In genomic region chr5:119878712-119879111, GRCh38 we compare ENCODE assay signal across 20 cellular contexts.
A peak's percentile ranks its signal among the peaks of the same experiment; 100 is the strongest.
DNase-seq lines count a peak whose midpoint lies in the region; ATAC-seq and TF ChIP-seq lines count a peak whose summit lies in the region.
"Had no signal": no experiment of that assay in that cellular context is flagged by ENCODE, and none has a peak within 500 bp of the region (broad histone marks: within the 10 kb centered on the region; RNA-seq: fewer than 3 reads in every experiment).

No MANE protein-coding gene starts in this region.

- H4K20me1 ChIP-seq in GM23338 (replicated peaks; ENCODE audit: insufficient read depth) (no peaks in the 10 kb centered on the region), smooth muscle cell (ENCODE audit: low read depth) (no peaks in the 10 kb centered on the region)

- H2BK120ac ChIP-seq in mesendoderm (ENCODE audit: low read depth, low read length) = no peak overlapping the region

- H3K23ac ChIP-seq in mesendoderm (ENCODE audit: low read length) = no peak overlapping the region

- ATAC-seq in GM23338 = peak; percentile 95
- ATAC-seq in stimulated activated naive B cell treated with anti-CD40 and anti-IgM and Interleukin-4, amounts not matched to agents 10 μg/mL and 1 μg/mL and 100 μg/mL, for 72 hours (replicated peaks) = no peak
- ATAC-seq: activated CD8-positive, alpha-beta memory T cell treated with anti-CD3 and anti-CD28 coated beads, Interleukin-2, amount 10 ng/mL, durations not matched to agents 7 days and 5 days; sciatic nerve had no signal

- H3K4me3 ChIP-seq in GM23338 (no peak overlapping the region), mesendoderm (ENCODE audit: low read length) (no peak overlapping the region), smooth muscle cell (no peak overlapping the region)
- H3K4me3 ChIP-seq: stomach, tibial artery had no signal

- H3K4me1 Mint-ChIP-seq in GM23338 = peaks cover 8% of the 10 kb centered on the region
- no peaks in the 10 kb centered on the region for H3K4me1 Mint-ChIP-seq in stimulated activated naive B cell treated with anti-CD40 and anti-IgM and Interleukin-4, amounts not matched to agents 10 μg/mL and 1 μg/mL and 100 μg/mL, for 72 hours
- H3K4me1 Mint-ChIP-seq: activated CD8-positive, alpha-beta memory T cell treated with anti-CD3 and anti-CD28 coated beads, Interleukin-2, amount 10 ng/mL, durations not matched to agents 7 days and 5 days had no signal

- TF ChIP-seq CTCF in GM23338 (conservative IDR thresholded peaks at IDR 0.05; ENCODE audit: low read depth in 2 of 2) = no peak
- no peak for TF ChIP-seq CTCF in smooth muscle cell (IDR thresholded peaks at IDR 0.05; ENCODE audit: borderline replicate concordance, insufficient read depth, poor library complexity, severe bottlenecking)

- peaks cover 3% of the 10 kb centered on the region; the same call in 1 of the 2 replicates for H3K4me1 ChIP-seq in GM23338 (ENCODE audit: insufficient read depth)
- no peaks in the 10 kb centered on the region for H3K4me1 ChIP-seq in mesendoderm (ENCODE audit: control insufficient read depth, low read depth, low read length)
- H3K4me1 ChIP-seq in smooth muscle cell (ENCODE audit: low read depth) = peaks cover 7% of the 10 kb centered on the region
- H3K4me1 ChIP-seq: stomach, tibial artery had no signal

- H2AFZ ChIP-seq in GM23338 = no peak overlapping the region
- no peak overlapping the region for H2AFZ ChIP-seq in smooth muscle cell (ENCODE audit: low read depth)

- H3K9ac ChIP-seq in mesendoderm (ENCODE audit: low read length) = no peak overlapping the region
- H3K9ac ChIP-seq in smooth muscle cell (ENCODE audit: low read depth) = no peak overlapping the region

- no peak overlapping the region for H3K18ac ChIP-seq in mesendoderm (ENCODE audit: low read length)

- H4K5ac ChIP-seq in mesendoderm (ENCODE audit: low read length) = no peak overlapping the region

- no peaks in the 10 kb centered on the region for H3K9me3 Mint-ChIP-seq in GM23338
- no peaks in the 10 kb centered on the region for H3K9me3 Mint-ChIP-seq in stimulated activated naive B cell treated with anti-CD40 and anti-IgM and Interleukin-4, amounts not matched to agents 10 μg/mL and 1 μg/mL and 100 μg/mL, for 72 hours
- H3K9me3 Mint-ChIP-seq: activated naive CD4-positive, alpha-beta T cell treated with anti-CD3 and anti-CD28 coated beads for 36 hours; HFFc6; T-helper 2 cell treated with Interferon-gamma antibody and Interleukin-4, amounts not matched to agents 5 μg/mL and 100 μg/mL, for 36 hours had no signal

- no peak overlapping the region for H3K56ac ChIP-seq in mesendoderm (ENCODE audit: low read length)

- H3K4ac ChIP-seq in mesendoderm (ENCODE audit: low read depth, low read length) = no peak overlapping the region

- no peak overlapping the region for H2AK5ac ChIP-seq in mesendoderm (ENCODE audit: low read length)

- peak overlapping the region; percentile 77 for H3K27ac Mint-ChIP-seq in GM23338
- H3K27ac Mint-ChIP-seq in stimulated activated naive B cell treated with anti-CD40 and anti-IgM and Interleukin-4, amounts not matched to agents 10 μg/mL and 1 μg/mL and 100 μg/mL, for 72 hours = no peak overlapping the region
- H3K27ac Mint-ChIP-seq: activated CD8-positive, alpha-beta memory T cell treated with anti-CD3 and anti-CD28 coated beads, Interleukin-2, amount 10 ng/mL, durations not matched to agents 7 days and 5 days; activated naive CD4-positive, alpha-beta T cell treated with anti-CD3 and anti-CD28 coated beads for 36 hours; HFFc6; T-helper 2 cell treated with Interferon-gamma antibody and Interleukin-4, amounts not matched to agents 5 μg/mL and 100 μg/mL, for 36 hours had no signal

- no CpG with 5 or more reads among the region's 2 CpGs for WGBS in mesendoderm (ENCODE audit: extremely low coverage, insufficient coverage, low lambda C conversion rate)
- 75% methylated on average over 2 of the region's 2 CpGs for WGBS in smooth muscle cell (ENCODE audit: low lambda C conversion rate)

- H2BK15ac ChIP-seq in mesendoderm (replicated peaks; ENCODE audit: low read depth) = no peak overlapping the region

- no peak overlapping the region for H2BK5ac ChIP-seq in mesendoderm (ENCODE audit: low read length)

- H3K27me3 ChIP-seq in GM23338 (ENCODE audit: insufficient read depth) (no peaks in the 10 kb centered on the region), mesendoderm (ENCODE audit: insufficient read depth, low read length, poor library complexity) (no peaks in the 10 kb centered on the region), smooth muscle cell (ENCODE audit: low read depth) (no peaks in the 10 kb centered on the region)
- H3K27me3 ChIP-seq: stomach, tibial artery had no signal

- no peak overlapping the region for H3K4me3 Mint-ChIP-seq in GM23338
- H3K4me3 Mint-ChIP-seq in stimulated activated naive B cell treated with anti-CD40 and anti-IgM and Interleukin-4, amounts not matched to agents 10 μg/mL and 1 μg/mL and 100 μg/mL, for 72 hours = no peak overlapping the region
- H3K4me3 Mint-ChIP-seq: activated CD8-positive, alpha-beta memory T cell treated with anti-CD3 and anti-CD28 coated beads, Interleukin-2, amount 10 ng/mL, durations not matched to agents 7 days and 5 days; activated naive CD4-positive, alpha-beta T cell treated with anti-CD3 and anti-CD28 coated beads for 36 hours; HFFc6; T-helper 2 cell treated with Interferon-gamma antibody and Interleukin-4, amounts not matched to agents 5 μg/mL and 100 μg/mL, for 36 hours had no signal

- no peak overlapping the region for H4K8ac ChIP-seq in mesendoderm (ENCODE audit: low read depth, low read length)

- no peak overlapping the region for H3K4me2 ChIP-seq in GM23338
- H3K4me2 ChIP-seq in mesendoderm (ENCODE audit: low read length) = no peak overlapping the region
- no peak overlapping the region for H3K4me2 ChIP-seq in smooth muscle cell

- H3K36me3 ChIP-seq in GM23338 (ENCODE audit: insufficient read depth) (no peaks in the 10 kb centered on the region), mesendoderm (ENCODE audit: control insufficient read depth, insufficient read depth, low read length) (no peaks in the 10 kb centered on the region), smooth muscle cell (ENCODE audit: low read depth) (no peaks in the 10 kb centered on the region)
- H3K36me3 ChIP-seq: stomach, tibial artery had no signal

- no peaks in the 10 kb centered on the region for H3F3A ChIP-seq in GM23338 (replicated peaks; ENCODE audit: low read depth)
- H3F3A ChIP-seq in smooth muscle cell (ENCODE audit: low read depth) = no peaks in the 10 kb centered on the region

- no peaks in the 10 kb centered on the region for H3K36me3 Mint-ChIP-seq in GM23338 (ENCODE audit: low read depth)
- H3K36me3 Mint-ChIP-seq in stimulated activated naive B cell treated with anti-CD40 and anti-IgM and Interleukin-4, amounts not matched to agents 10 μg/mL and 1 μg/mL and 100 μg/mL, for 72 hours = no peaks in the 10 kb centered on the region
- H3K36me3 Mint-ChIP-seq: activated CD8-positive, alpha-beta memory T cell treated with anti-CD3 and anti-CD28 coated beads, Interleukin-2, amount 10 ng/mL, durations not matched to agents 7 days and 5 days had no signal

- H3K27ac ChIP-seq in GM23338 (ENCODE audit: low read depth) (no peak overlapping the region), epithelial cell of prostate (no peak overlapping the region), mesendoderm (ENCODE audit: low read depth, low read length) (no peak overlapping the region), smooth muscle cell (ENCODE audit: low read depth) (no peak overlapping the region)
- H3K27ac ChIP-seq: stomach, tibial artery had no signal

- H3K79me2 ChIP-seq in GM23338 (replicated peaks; ENCODE audit: insufficient read depth) (no peaks in the 10 kb centered on the region), mesendoderm (ENCODE audit: control insufficient read depth, insufficient read depth, low read length) (no peaks in the 10 kb centered on the region), smooth muscle cell (ENCODE audit: low read depth) (no peaks in the 10 kb centered on the region)

- no peaks in the 10 kb centered on the region for H3K79me1 ChIP-seq in mesendoderm (ENCODE audit: low read length)

- peaks cover 2% of the 10 kb centered on the region for H3K27me3 Mint-ChIP-seq in GM23338 (ENCODE audit: insufficient read depth, low read depth, poor library complexity)
- no peaks in the 10 kb centered on the region for H3K27me3 Mint-ChIP-seq in stimulated activated naive B cell treated with anti-CD40 and anti-IgM and Interleukin-4, amounts not matched to agents 10 μg/mL and 1 μg/mL and 100 μg/mL, for 72 hours
- H3K27me3 Mint-ChIP-seq: activated CD8-positive, alpha-beta memory T cell treated with anti-CD3 and anti-CD28 coated beads, Interleukin-2, amount 10 ng/mL, durations not matched to agents 7 days and 5 days had no signal

- peak; percentile 64 for DNase-seq in GM23338 (ENCODE audit: low spot score)
- peak; percentile 44 for DNase-seq in LoVo (ENCODE audit: low spot score)
- peak; percentile 36 for DNase-seq in epithelial cell of prostate (ENCODE audit: low read depth, low spot score)
- DNase-seq in mesendoderm = peak; percentile 90
- DNase-seq in smooth muscle cell (lab: John Stamatoyannopoulos, UW; ENCODE audit: unreplicated experiment) = no peak
- no peak for DNase-seq in DMS 273 treated with DMSO at 0.1 percent for 48 hours (lab: John Stamatoyannopoulos, UW)
- DNase-seq in stimulated activated naive B cell treated with anti-CD40 and anti-IgM and Interleukin-4, amounts not matched to agents 10 μg/mL and 1 μg/mL and 100 μg/mL, for 72 hours = no peak
- DNase-seq: activated CD4-positive, alpha-beta T cell treated with anti-CD3 and anti-CD28 coated beads, Interleukin-2, amount 50 U/mL, for 1 hour; activated CD8-positive, alpha-beta memory T cell treated with anti-CD3 and anti-CD28 coated beads, Interleukin-2, amount 10 ng/mL, durations not matched to agents 7 days and 5 days; activated naive CD4-positive, alpha-beta T cell treated with anti-CD3 and anti-CD28 coated beads for 36 hours; head of caudate nucleus; HFFc6; MM.1S; NCI-H1436; NCI-H524; stimulated activated CD4-positive, alpha-beta T cell treated with anti-CD3 and anti-CD28 coated beads, Interleukin-15, amount 100 ng/mL, for 24 hours; stomach; tibial artery had no signal

- H3K9me3 ChIP-seq in smooth muscle cell (replicated peaks; ENCODE audit: low read depth) = no peaks in the 10 kb centered on the region
- H3K9me3 ChIP-seq: stomach, tibial artery had no signal

- H3K9me2 ChIP-seq in GM23338 (ENCODE audit: insufficient read depth) = no peaks in the 10 kb centered on the region

Comparison
In these comparisons a context has a peak if more than half of its experiments do, and no peak if none do; other contexts are left out.
1. DNase-seq: peak in GM23338 (single experiment), LoVo (single experiment), epithelial cell of prostate (single experiment) and mesendoderm (single experiment); none in smooth muscle cell (single experiment), DMS 273 treated with DMSO at 0.1 percent for 48 hours (single experiment) and stimulated activated naive B cell treated with anti-CD40 and anti-IgM and Interleukin-4, amounts not matched to agents 10 μg/mL and 1 μg/mL and 100 μg/mL, for 72 hours (single experiment).